15 cellular contexts compared by ENCODE assay signal in genomic region chr5:90093931-90094485, GRCh38.
DNase-seq lines count a peak whose midpoint lies in the region; ATAC-seq and TF ChIP-seq lines count a peak whose summit lies in the region.
"Had no signal": no experiment of that assay in that cellular context is flagged by ENCODE, and none has a peak within 500 bp of the region (broad histone marks: within the 10 kb centered on the region; RNA-seq: fewer than 3 reads in every experiment).

No MANE protein-coding gene starts in this region.

- H2BK120ac ChIP-seq in mesenchymal stem cell (ENCODE audit: low read depth, low read length), result no peak overlapping the region

- intact Hi-C loops in esophagus squamous epithelium (cut with DNase I), result no loop called here
- intact Hi-C loops in Right ventricle myocardium superior (cut with DNase I), result no loop called here
- intact Hi-C loops in OCI-LY7 (cut with micrococcal nuclease; ENCODE audit: unreplicated experiment), result no loop called here

- BruUV-seq in OCI-LY7 (replicated peaks; lab: Mats Ljungman, UMichigan), result no TSS peak

- H2AFZ ChIP-seq in Loucy (ENCODE audit: low read length) (peak overlapping the region; percentile 27; the same call in 1 of the 2 replicates), mesenchymal stem cell (ENCODE audit: low read depth, low read length) (no peak overlapping the region), OCI-LY7 (ENCODE audit: low read length) (no peak overlapping the region)

- H3K9me3 ChIP-seq in Loucy (ENCODE audit: insufficient read depth, low read depth, low read length) (no peaks in the 10 kb centered on the region), esophagus squamous epithelium (no peaks in the 10 kb centered on the region), mesenchymal stem cell (ENCODE audit: control insufficient read depth, low read length) (peaks cover 2% of the 10 kb centered on the region), OCI-LY7 (ENCODE audit: low read length) (no peaks in the 10 kb centered on the region)
- H3K9me3 ChIP-seq: Peyer's patch, SJCRH30 had no signal

- H3K27ac Mint-ChIP-seq in naive thymus-derived CD8-positive, alpha-beta T cell, result no peak overlapping the region
- H3K27ac Mint-ChIP-seq: CD8-positive, alpha-beta T cell had no signal

- H4K20me1 ChIP-seq in Loucy (ENCODE audit: insufficient read depth, low read length, poor library complexity, severe bottlenecking) (no peaks in the 10 kb centered on the region), OCI-LY7 (ENCODE audit: insufficient read depth, low read length) (no peaks in the 10 kb centered on the region)

- H3K27me3 ChIP-seq in Loucy (ENCODE audit: insufficient read depth, low read length, poor library complexity, severe bottlenecking) (no peaks in the 10 kb centered on the region), esophagus squamous epithelium (no peaks in the 10 kb centered on the region), mesenchymal stem cell (ENCODE audit: control insufficient read depth in 1 of 2, insufficient read depth in 1 of 2, low read length in 2 of 2) (no peaks in the 10 kb centered on the region)
- H3K27me3 ChIP-seq: Peyer's patch, SJCRH30 had no signal

- TF ChIP-seq POLR2A in esophagus squamous epithelium (IDR thresholded peaks at IDR 0.05), result no peak

- no peak overlapping the region for H4K8ac ChIP-seq in mesenchymal stem cell (ENCODE audit: low read length)

- H3K4me1 ChIP-seq in Loucy (ENCODE audit: insufficient read depth, low read length, poor library complexity, severe bottlenecking) (no peaks in the 10 kb centered on the region), esophagus squamous epithelium (peaks cover 0 to 40% (median 8%) of the 10 kb centered on the region in 3 donors), mesenchymal stem cell (ENCODE audit: control insufficient read depth, insufficient read depth, low read depth, low read length) (no peaks in the 10 kb centered on the region), OCI-LY7 (ENCODE audit: insufficient read depth, low read length, poor library complexity, severe bottlenecking) (no peaks in the 10 kb centered on the region)
- H3K4me1 ChIP-seq: Peyer's patch had no signal

- no peak overlapping the region for H2BK15ac ChIP-seq in mesenchymal stem cell (ENCODE audit: low read depth, poor library complexity, severe bottlenecking)

- TF ChIP-seq CTCF in Loucy (conservative IDR thresholded peaks at IDR 0.05; ENCODE audit: low read length) (no peak), esophagus squamous epithelium (IDR thresholded peaks at IDR 0.05) (no peak), OCI-LY7 (conservative IDR thresholded peaks at IDR 0.05; ENCODE audit: low read length) (no peak)

- no peak overlapping the region for H2BK12ac ChIP-seq in mesenchymal stem cell (ENCODE audit: low read length in 2 of 2)

- H3K27ac ChIP-seq in esophagus squamous epithelium (peak overlapping the region in 3 of 4 donors; percentile 53 to 67 (median 61)), mesenchymal stem cell (ENCODE audit: low read length, poor library complexity, severe bottlenecking) (no peak overlapping the region), OCI-LY7 (ENCODE audit: low read depth, low read length, poor library complexity, severe bottlenecking) (no peak overlapping the region)
- H3K27ac ChIP-seq: Peyer's patch, SJCRH30 had no signal

- H3K14ac ChIP-seq in mesenchymal stem cell (ENCODE audit: low read length in 2 of 2), result no peak overlapping the region

- no peaks in the 10 kb centered on the region for H3F3A ChIP-seq in Loucy (ENCODE audit: low read depth)

- H3K79me1 ChIP-seq in mesenchymal stem cell (replicated peaks; ENCODE audit: low read length, poor library complexity, severe bottlenecking), result no peaks in the 10 kb centered on the region

- POLR2A ChIA-PET in OCI-LY7 (lab: Charles Lee), result interaction anchor here (1.1 kb wide), 1 partner anchor 11 kb away, joined by 5 read pairs; no protein-coding TSS in a partner anchor
- POLR2A ChIA-PET in naive thymus-derived CD8-positive, alpha-beta T cell (lab: Charles Lee), result no interaction called here

- no peak overlapping the region for H2AK5ac ChIP-seq in mesenchymal stem cell (ENCODE audit: low read length, severe bottlenecking)

- no peak overlapping the region for H3K18ac ChIP-seq in mesenchymal stem cell (ENCODE audit: low read depth in 1 of 2, low read length in 2 of 2)

- peak; percentile 74 for DNase-seq in amniotic epithelial cell (ENCODE audit: low read depth)
- no peak for DNase-seq in esophagus squamous epithelium (lab: John Stamatoyannopoulos, UW)
- peak; percentile 10 for DNase-seq in mesenchymal stem cell
- no peak for DNase-seq in Right ventricle myocardium superior
- DNase-seq in OCI-LY7 (ENCODE audit: low spot score), result no peak
- no peak for DNase-seq in naive thymus-derived CD8-positive, alpha-beta T cell
- DNase-seq: CD8-positive, alpha-beta T cell; GOT3; NCI-H1092 treated with DMSO at 0.1 percent for 48 hours; NCI-H1694 treated with DMSO at 0.1 percent for 48 hours; Peyer's patch; SJCRH30 had no signal

- H3K4me3 ChIP-seq in Loucy (ENCODE audit: low read length, poor library complexity, severe bottlenecking) (no peak overlapping the region), esophagus squamous epithelium (no peak overlapping the region), mesenchymal stem cell (ENCODE audit: insufficient read depth in 1 of 2, low read depth in 1 of 2, low read length in 2 of 2) (no peak overlapping the region), OCI-LY7 (ENCODE audit: low read depth, low read length, poor library complexity, severe bottlenecking) (no peak overlapping the region)
- H3K4me3 ChIP-seq: K562, Peyer's patch, SJCRH30 had no signal

- H3K4me3 Mint-ChIP-seq in naive thymus-derived CD8-positive, alpha-beta T cell, result no peak overlapping the region
- H3K4me3 Mint-ChIP-seq: CD8-positive, alpha-beta T cell had no signal

- H3K4me1 Mint-ChIP-seq in naive thymus-derived CD8-positive, alpha-beta T cell, result no peaks in the 10 kb centered on the region

- CTCF ChIA-PET in OCI-LY7 (lab: Charles Lee; ENCODE audit: unreplicated experiment), result no interaction called here

- no peak overlapping the region for H3K4me2 ChIP-seq in Loucy (ENCODE audit: low read depth, low read length, poor library complexity, severe bottlenecking)
- no peak overlapping the region for H3K4me2 ChIP-seq in mesenchymal stem cell (ENCODE audit: low read length, poor library complexity, severe bottlenecking)
- H3K4me2 ChIP-seq in OCI-LY7 (ENCODE audit: low read length), result no peak overlapping the region

- no peak overlapping the region for H3K4ac ChIP-seq in mesenchymal stem cell (ENCODE audit: low read depth in 1 of 2, low read length in 2 of 2)

- no peak overlapping the region for H3K9ac ChIP-seq in Loucy (ENCODE audit: low read depth, low read length, poor library complexity, severe bottlenecking)
- H3K9ac ChIP-seq in mesenchymal stem cell (ENCODE audit: low read length), result no peak overlapping the region

- no peak overlapping the region for H2BK5ac ChIP-seq in mesenchymal stem cell (ENCODE audit: low read depth, low read length, poor library complexity, severe bottlenecking)

- ATAC-seq in Right ventricle myocardium superior (ENCODE audit: poor library complexity), result no peak
- ATAC-seq in GM21717 (IDR thresholded peaks at IDR 0.05; ENCODE audit: unreplicated experiment), result no peak
- no peak for ATAC-seq in naive thymus-derived CD8-positive, alpha-beta T cell
- ATAC-seq: CD8-positive, alpha-beta T cell; K562 had no signal

- no peaks in the 10 kb centered on the region for H3K27me3 Mint-ChIP-seq in naive thymus-derived CD8-positive, alpha-beta T cell

- 13 to 21% methylated on average over 2 of the region's 2 CpGs for WGBS in esophagus squamous epithelium, 2 donors
- WGBS in mesenchymal stem cell, result 84% methylated on average over 1 of the region's 2 CpGs

- H3K36me3 ChIP-seq in Loucy (ENCODE audit: insufficient read depth, low read length) (no peaks in the 10 kb centered on the region), esophagus squamous epithelium (no peaks in the 10 kb centered on the region), mesenchymal stem cell (ENCODE audit: control insufficient read depth in 1 of 2, insufficient read depth in 2 of 2, low read depth in 1 of 2, low read length in 2 of 2) (no peaks in the 10 kb centered on the region), OCI-LY7 (ENCODE audit: insufficient read depth, low read length) (no peaks in the 10 kb centered on the region)
- H3K36me3 ChIP-seq: Peyer's patch, SJCRH30 had no signal

- no peak overlapping the region for H3K23ac ChIP-seq in mesenchymal stem cell (ENCODE audit: low read length in 2 of 2)

- H3K36me3 Mint-ChIP-seq in naive thymus-derived CD8-positive, alpha-beta T cell, result no peaks in the 10 kb centered on the region
- H3K36me3 Mint-ChIP-seq: CD8-positive, alpha-beta T cell had no signal

- H3K79me2 ChIP-seq in Loucy (ENCODE audit: insufficient read depth, low read length) (no peaks in the 10 kb centered on the region), OCI-LY7 (ENCODE audit: insufficient read depth, low read depth, low read length) (no peaks in the 10 kb centered on the region)

- no peak overlapping the region for H4K91ac ChIP-seq in mesenchymal stem cell (ENCODE audit: low read length)

- H3K9me2 ChIP-seq in Loucy (replicated peaks; ENCODE audit: low read depth, low read length), result no peaks in the 10 kb centered on the region
- H3K9me2 ChIP-seq in OCI-LY7 (ENCODE audit: insufficient read depth, low read length), result no peaks in the 10 kb centered on the region

- H3K9me3 Mint-ChIP-seq in naive thymus-derived CD8-positive, alpha-beta T cell, result peaks cover 0 to 13% (median 8%) of the 10 kb centered on the region in 9 donors

Comparison
In these comparisons a context has a peak if more than half of its experiments do, and no peak if none do; other contexts are left out.
1. DNase-seq: peak in amniotic epithelial cell (single experiment) and mesenchymal stem cell (single experiment); none in esophagus squamous epithelium (single experiment), Right ventricle myocardium superior (single experiment), OCI-LY7 (single experiment) and naive thymus-derived CD8-positive, alpha-beta T cell (0 of 10).
2. H3K27ac ChIP-seq: peak in esophagus squamous epithelium (3 of 4); none in mesenchymal stem cell (single experiment) and OCI-LY7 (single experiment).